In the genomic region with DNA sequence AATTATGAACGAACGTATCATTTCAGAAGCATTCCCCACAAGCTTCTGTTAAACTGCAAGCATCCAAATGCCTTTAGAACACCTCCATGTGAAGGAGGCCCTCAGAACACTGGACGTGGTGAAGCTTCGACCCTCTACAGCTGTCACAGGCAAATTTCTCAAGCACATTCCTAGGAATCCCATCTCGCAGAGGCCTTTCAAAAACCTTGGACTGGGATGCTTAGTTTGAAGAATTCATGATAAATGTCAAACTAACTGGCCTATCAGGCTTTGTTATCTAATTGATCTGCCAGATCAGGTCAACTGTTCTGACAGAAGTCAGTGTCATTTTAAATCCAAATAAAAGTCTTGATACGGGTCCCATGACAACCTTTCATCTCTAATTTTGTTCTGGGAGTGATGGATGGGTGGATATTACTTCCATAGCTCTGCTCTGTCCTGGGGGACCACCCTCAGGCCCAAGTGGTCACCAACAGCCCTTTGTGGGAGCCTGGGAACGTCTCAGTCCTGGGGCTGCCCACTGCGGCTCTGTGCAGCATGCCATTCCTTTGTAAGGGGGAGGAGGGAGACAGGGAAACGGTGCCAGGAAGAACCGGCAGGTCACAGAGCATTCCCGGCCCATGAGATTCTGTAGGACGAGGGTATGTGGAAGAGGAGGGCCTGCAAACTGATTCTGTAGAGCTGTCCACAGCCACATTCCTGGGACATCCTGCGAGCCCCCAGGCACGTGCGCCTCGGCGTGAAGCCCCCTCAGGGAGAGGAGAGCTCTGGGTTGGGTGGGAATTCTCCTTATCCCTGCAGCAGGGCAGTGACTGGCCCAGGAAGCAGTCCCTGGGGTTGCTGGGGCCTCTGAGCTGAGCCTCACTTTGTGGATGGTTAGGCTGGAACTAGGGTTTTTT, we compare ENCODE assay signal across 14 cellular contexts.
"Had no signal": no experiment of that assay in that cellular context is flagged by ENCODE, and none has a peak within 500 bp of the region (broad histone marks: within the 10 kb centered on the region; RNA-seq: fewer than 3 reads in every experiment).

No MANE protein-coding gene starts in this region.

- H3K36me3 Mint-ChIP-seq: memory B cell; stimulated activated naive B cell treated with anti-CD40 and anti-IgM and Interleukin-4, amounts not matched to agents 10 μg/mL and 1 μg/mL and 100 μg/mL, for 72 hours had no signal

- H3K27me3 ChIP-seq: left lung, ovary, upper lobe of left lung had no signal

- H3K9me3 Mint-ChIP-seq: activated naive CD4-positive, alpha-beta T cell treated with anti-CD3 and anti-CD28 coated beads for 36 hours; memory B cell; nephron progenitor cell had no signal

- H3K4me3 Mint-ChIP-seq: activated naive CD4-positive, alpha-beta T cell treated with anti-CD3 and anti-CD28 coated beads for 36 hours; memory B cell; nephron progenitor cell; stimulated activated naive B cell treated with anti-CD40 and anti-IgM and Interleukin-4, amounts not matched to agents 10 μg/mL and 1 μg/mL and 100 μg/mL, for 72 hours had no signal

- DNase-seq: activated CD4-positive, alpha-beta T cell treated with anti-CD3 and anti-CD28 coated beads for 1 hour; activated CD4-positive, alpha-beta T cell treated with anti-CD3 and anti-CD28 coated beads, Interleukin-2, amount 50 U/mL, for 4 hours; activated naive CD4-positive, alpha-beta T cell treated with anti-CD3 and anti-CD28 coated beads for 36 hours; activated T-cell treated with anti-CD3 and anti-CD28 coated beads for 4 hours; islet precursor cell; nephron progenitor cell; ovary; stimulated activated CD4-positive, alpha-beta T cell treated with anti-CD3 and anti-CD28 coated beads, Interleukin-15, amount 100 ng/mL, for 24 hours; stimulated activated CD4-positive, alpha-beta T cell treated with anti-CD3 and anti-CD28 coated beads, Interleukin-4, amount 100 ng/mL, for 1 hour; stimulated activated naive B cell treated with anti-CD40 and anti-IgM and Interleukin-4, amounts not matched to agents 10 μg/mL and 1 μg/mL and 100 μg/mL, for 72 hours; upper lobe of left lung had no signal

- H3K4me3 ChIP-seq: left lung, ovary, upper lobe of left lung had no signal

- H3K4me1 ChIP-seq: left lung had no signal

- H3K4me1 Mint-ChIP-seq: memory B cell had no signal

- H3K27ac Mint-ChIP-seq: activated naive CD4-positive, alpha-beta T cell treated with anti-CD3 and anti-CD28 coated beads for 36 hours; memory B cell; stimulated activated naive B cell treated with anti-CD40 and anti-IgM and Interleukin-4, amounts not matched to agents 10 μg/mL and 1 μg/mL and 100 μg/mL, for 72 hours had no signal

- H3K36me3 ChIP-seq: left lung, ovary, upper lobe of left lung had no signal

- ATAC-seq: left lung; stimulated activated naive B cell treated with anti-CD40 and anti-IgM and Interleukin-4, amounts not matched to agents 10 μg/mL and 1 μg/mL and 100 μg/mL, for 72 hours had no signal

- H3K9me3 ChIP-seq: left lung, ovary, upper lobe of left lung had no signal

- H3K27ac ChIP-seq: left lung, ovary, upper lobe of left lung, VCaP had no signal
